Comparison of ENCODE assay signal across 18 cellular contexts in genomic region chr4:122771724-122772123, GRCh38. TPM values are rescaled to one million over a fixed set of nuclear protein-coding genes. Genes with fewer than 3 reads are reported as not detected.
DNase-seq lines count a peak whose midpoint lies in the region; ATAC-seq and TF ChIP-seq lines count a peak whose summit lies in the region.
"Had no signal": no experiment of that assay in that cellular context is flagged by ENCODE, and none has a peak within 500 bp of the region (broad histone marks: within the 10 kb centered on the region; RNA-seq: fewer than 3 reads in every experiment).

No MANE protein-coding gene starts in this region.

- H3K4me2 ChIP-seq in mammary epithelial cell (ENCODE audit: insufficient read depth, low read depth, low read length) (no peak overlapping the region), osteoblast (ENCODE audit: insufficient read depth, low read length) (peak overlapping the region; percentile 49)

- H3K9me3 ChIP-seq in RWPE2 (ENCODE audit: severe bottlenecking) (no peaks in the 10 kb centered on the region), mammary epithelial cell (replicated peaks; ENCODE audit: insufficient read depth, low read length) (no peaks in the 10 kb centered on the region), osteoblast (ENCODE audit: low read depth, low read length) (no peaks in the 10 kb centered on the region), testis (no peaks in the 10 kb centered on the region)
- H3K9me3 ChIP-seq: BE2C, Caco-2 had no signal

- DNase-seq in HFFc6 (no peak), RWPE2 (ENCODE audit: low spot score) (no peak), mammary epithelial cell (no peak), osteoblast (ENCODE audit: insufficient read length, low spot score, missing footprints) (no peak), testis (no peak), AG08396 (ENCODE audit: low spot score) (no peak), RKO (ENCODE audit: low spot score) (no peak)
- DNase-seq: BE2C; Caco-2; CD4-positive, CD25-positive, alpha-beta regulatory T cell; GDM1; NCI-H1105; NCI-H2081 treated with DMSO at 0.1 percent for 48 hours; NCI-H510A; NCI-H748 treated with DMSO at 0.1 percent for 48 hours; NK-92 treated with Interleukin-12 subunit alpha and Interleukin-12 subunit beta, amount 100 ng/mL, for 24 hours; SIG-M5 had no signal

- H2AFZ ChIP-seq in mammary epithelial cell (ENCODE audit: low read depth, low read length) (peak overlapping the region; percentile 86), osteoblast (ENCODE audit: low read length) (peak overlapping the region; percentile 81)

- peak overlapping the region; percentile 25 for H3K9ac ChIP-seq in mammary epithelial cell (ENCODE audit: insufficient read depth, low read length)

- H3K36me3 Mint-ChIP-seq in HFFc6 (ENCODE audit: low read depth): no peaks in the 10 kb centered on the region
- H3K36me3 Mint-ChIP-seq: CD4-positive, CD25-positive, alpha-beta regulatory T cell had no signal

- H3K4me1 ChIP-seq in RWPE2 (ENCODE audit: insufficient read depth, poor library complexity, severe bottlenecking): peaks cover 22% of the 10 kb centered on the region
- peaks cover 29% of the 10 kb centered on the region for H3K4me1 ChIP-seq in mammary epithelial cell (ENCODE audit: insufficient read depth, low read length)
- H3K4me1 ChIP-seq in osteoblast (ENCODE audit: insufficient read depth, low read length): peaks cover 25% of the 10 kb centered on the region
- no peaks in the 10 kb centered on the region for H3K4me1 ChIP-seq in testis

- H3K27ac ChIP-seq in RWPE2 (ENCODE audit: poor library complexity, severe bottlenecking) (peak overlapping the region; percentile 72), mammary epithelial cell (ENCODE audit: insufficient read depth, low read depth, low read length) (peak overlapping the region; percentile 57), osteoblast (ENCODE audit: low read depth, low read length) (peak overlapping the region; percentile 92), testis (no peak overlapping the region)

- intact Hi-C loops in mammary epithelial cell (cut with micrococcal nuclease): loop anchor here (1.0 kb wide), 1 partner anchor 30 kb away; no protein-coding TSS in a partner anchor
- intact Hi-C loops in testis (cut with DNase I; ENCODE audit: low total_unique reads): no loop called here

- no peak overlapping the region for H3K4me3 ChIP-seq in RWPE2 (ENCODE audit: severe bottlenecking)
- H3K4me3 ChIP-seq in mammary epithelial cell (replicated peaks in 1 of 3; ENCODE audit: insufficient read depth in 1 of 3, low read depth in 2 of 3, low read length in 3 of 3): no peak overlapping the region
- no peak overlapping the region for H3K4me3 ChIP-seq in osteoblast (ENCODE audit: insufficient read depth, low read length)
- H3K4me3 ChIP-seq in testis: no peak overlapping the region

- CTCF ChIA-PET in mammary epithelial cell (lab: Charles Lee; ENCODE audit: low non-redundant PET): no interaction called here

- H4K20me1 ChIP-seq in mammary epithelial cell (ENCODE audit: insufficient read depth, low read length) (no peaks in the 10 kb centered on the region), osteoblast (ENCODE audit: insufficient read depth, low read length) (no peaks in the 10 kb centered on the region)

- TF ChIP-seq CTCF in HFFc6 (IDR thresholded peaks at IDR 0.05) (no peak), RWPE2 (IDR thresholded peaks at IDR 0.05; ENCODE audit: poor library complexity, severe bottlenecking) (no peak), mammary epithelial cell (conservative IDR thresholded peaks at IDR 0.05 in 1 of 2, IDR thresholded peaks at IDR 0.05 in 1 of 2; ENCODE audit: extremely low read depth in 1 of 2, insufficient read depth in 1 of 2, low read depth in 1 of 2, low read length in 2 of 2) (no peak), osteoblast (IDR thresholded peaks at IDR 0.05; ENCODE audit: extremely low read depth, low read depth, low read length) (no peak), testis (IDR thresholded peaks at IDR 0.05) (no peak)

- H3K27ac Mint-ChIP-seq in HFFc6: peak overlapping the region; percentile 94
- H3K27ac Mint-ChIP-seq: CD4-positive, CD25-positive, alpha-beta regulatory T cell had no signal

- H3K9me3 Mint-ChIP-seq in HFFc6: no peaks in the 10 kb centered on the region
- H3K9me3 Mint-ChIP-seq: CD4-positive, CD25-positive, alpha-beta regulatory T cell had no signal

- H3K27me3 ChIP-seq in RWPE2 (ENCODE audit: insufficient read depth, poor library complexity, severe bottlenecking) (no peaks in the 10 kb centered on the region), mammary epithelial cell (ENCODE audit: insufficient read depth, low read length) (no peaks in the 10 kb centered on the region), osteoblast (ENCODE audit: insufficient read depth, low read length) (no peaks in the 10 kb centered on the region), testis (no peaks in the 10 kb centered on the region)
- H3K27me3 ChIP-seq: BE2C had no signal

- peaks cover 75% of the 10 kb centered on the region for H3K4me1 Mint-ChIP-seq in HFFc6 (ENCODE audit: low read depth)
- H3K4me1 Mint-ChIP-seq: CD4-positive, CD25-positive, alpha-beta regulatory T cell had no signal

- dilution Hi-C loops in mammary epithelial cell (cut with HindIII; ENCODE audit: low sequenced_read_pairs): loop anchor here (25.0 kb wide), 1 partner anchor 141 kb away; the partner anchor contains the start of gene NUDT6

- peak overlapping the region; percentile 21; the same call in 1 of the 2 replicates for H3K4me3 Mint-ChIP-seq in HFFc6
- H3K4me3 Mint-ChIP-seq: CD4-positive, CD25-positive, alpha-beta regulatory T cell had no signal

- H3K79me2 ChIP-seq in mammary epithelial cell (ENCODE audit: insufficient read depth, low read length): no peaks in the 10 kb centered on the region
- H3K79me2 ChIP-seq in osteoblast (ENCODE audit: insufficient read depth, low read length): no peaks in the 10 kb centered on the region

- WGBS in mammary epithelial cell (ENCODE audit: low coverage, missing lambda C conversion rate): 44% methylated on average over 1 of the region's 1 CpG
- 38 to 55% methylated on average over 1 of the region's 1 CpG for WGBS in testis, 2 donors

- no peaks in the 10 kb centered on the region for H3K36me3 ChIP-seq in RWPE2 (ENCODE audit: low read depth)
- H3K36me3 ChIP-seq in mammary epithelial cell (ENCODE audit: insufficient read depth, low read length): no peaks in the 10 kb centered on the region
- no peaks in the 10 kb centered on the region for H3K36me3 ChIP-seq in osteoblast (ENCODE audit: insufficient read depth, low read length)
- H3K36me3 ChIP-seq in testis (ENCODE audit: low read depth, missing control alignments): no peaks in the 10 kb centered on the region
- H3K36me3 ChIP-seq: BE2C had no signal

- no peak for ATAC-seq in RWPE2 (ENCODE audit: low read depth)
- ATAC-seq: HCT116 had no signal

- H3K27me3 Mint-ChIP-seq in HFFc6 (ENCODE audit: insufficient read depth): no peaks in the 10 kb centered on the region

- TSS peak; percentile 67 for BruUV-seq in mammary epithelial cell (replicated peaks; lab: Mats Ljungman, UMichigan)

- in situ Hi-C loops in mammary epithelial cell (cut with MboI; ENCODE audit: low sequenced_read_pairs in 2 of 2): no loop called here

- TF ChIP-seq POLR2A in testis (IDR thresholded peaks at IDR 0.05): no peak

RNA-seq across cellular contexts. Expression of gene BBS12, which starts 39.2 kb away (rescaled TPM):
- 1 to 10 TPM; 2.0 to 3.1 (median 2.4) TPM for total RNA-seq in HFFc6 (2021; fragmentation: NEBNext Ultra II Directional; extraction: Animal tissue kit (Norgen Biotek cat#: 25700))
- 10 to 100 TPM in 1 of 2 donors, 1 to 10 TPM in 1; 4.3 to 13.0 TPM for total RNA-seq in mammary epithelial cell
- 2.6 TPM for polyA plus RNA-seq in mammary epithelial cell
- polyA minus RNA-seq in mammary epithelial cell: 1.0 TPM
- total RNA-seq in osteoblast: 9.4 and 10.6 TPM in 2 replicates
- total RNA-seq in testis: 1 to 10 TPM; 5.0 to 7.5 TPM
- polyA plus RNA-seq in testis (ENCODE audit: insufficient read depth, low read depth, low replicate concordance): 15.7 TPM

RNA-seq across cellular contexts. Expression of gene FGF2, which starts 54.9 kb away (rescaled TPM):
- 100 to 1,000 TPM; 370 to 442 (median 389) TPM for total RNA-seq in HFFc6 (2021; fragmentation: NEBNext Ultra II Directional; extraction: Animal tissue kit (Norgen Biotek cat#: 25700))
- total RNA-seq in mammary epithelial cell: 10 to 100 TPM; 17.3 to 30.6 TPM
- polyA plus RNA-seq in mammary epithelial cell: 3.7 TPM
- polyA minus RNA-seq in mammary epithelial cell: 7.7 TPM
- 69.2 and 86.5 TPM in 2 replicates for total RNA-seq in osteoblast
- 1 to 10 TPM; 3.0 to 4.9 TPM for total RNA-seq in testis
- 4.5 TPM for polyA plus RNA-seq in testis (ENCODE audit: insufficient read depth, low read depth, low replicate concordance)
- total RNA-seq: CD4-positive, CD25-positive, alpha-beta regulatory T cell had no signal
- polyA plus RNA-seq: CD4-positive, CD25-positive, alpha-beta regulatory T cell had no signal

Comparison
In these comparisons a context has a peak if more than half of its experiments do, and no peak if none do; other contexts are left out.
1. H3K27ac ChIP-seq: peak in RWPE2 (single experiment), mammary epithelial cell (single experiment) and osteoblast (single experiment); none in testis (0 of 2).